8 cellular contexts compared by ENCODE assay signal in genomic region chr7:2209146-2209960, GRCh38. TPM values are rescaled to one million over a fixed set of nuclear protein-coding genes. Genes with fewer than 3 reads are reported as not detected.
DNase-seq lines count a peak whose midpoint lies in the region; ATAC-seq, FAIRE-seq and TF ChIP-seq lines count a peak whose summit lies in the region.

No MANE protein-coding gene starts in this region.

- peaks cover 30% of the 10 kb centered on the region for H3K36me3 ChIP-seq in CD4-positive, CD25-positive, alpha-beta regulatory T cell (ENCODE audit: control insufficient read depth, insufficient read depth, low read length)
- 0 out of 2 replicates have a peak, but pooled peaks cover 4% of the 10 kb centered on the region for H3K36me3 ChIP-seq in SU-DHL-6 (ENCODE audit: low read length)
- H3K36me3 ChIP-seq in K562 (ENCODE audit: control insufficient read depth, insufficient read depth, low read length), result peaks cover 75% of the 10 kb centered on the region; the same call in 2 of the 3 replicates
- peaks cover 30% of the 10 kb centered on the region for H3K36me3 ChIP-seq in iPS DF 6.9 (ENCODE audit: control insufficient read depth, insufficient read depth, low read length)
- no peaks in the 10 kb centered on the region for H3K36me3 ChIP-seq in smooth muscle cell (ENCODE audit: low read depth)

- H2AFZ ChIP-seq in SU-DHL-6 (ENCODE audit: low read depth, low read length, severe bottlenecking), result no peak overlapping the region
- no peak overlapping the region for H2AFZ ChIP-seq in K562 (ENCODE audit: low read depth, low read length)
- no peak overlapping the region for H2AFZ ChIP-seq in smooth muscle cell (ENCODE audit: low read depth)

- TF ChIP-seq EP300 in K562 (IDR thresholded peaks at IDR 0.05; ENCODE audit: low read length), result no peak

- POLR2A ChIA-PET in K562 (lab: Yijun Ruan, JAX), result interaction anchor here (1.0 to 1.7 kb wide), 2 partner anchors 28 to 359 kb away, joined by 3 to 4 read pairs; no protein-coding TSS in a partner anchor

- no peak overlapping the region for H3K4me2 ChIP-seq in SU-DHL-6 (ENCODE audit: low read depth, low read length, poor library complexity, severe bottlenecking)
- no peak overlapping the region for H3K4me2 ChIP-seq in K562 (ENCODE audit: insufficient read depth, low read length)
- H3K4me2 ChIP-seq in smooth muscle cell, result no peak overlapping the region

- H3K36me3 Mint-ChIP-seq in CD4-positive, CD25-positive, alpha-beta regulatory T cell, result peaks cover 36% of the 10 kb centered on the region

- H3K9me3 Mint-ChIP-seq in CD4-positive, CD25-positive, alpha-beta regulatory T cell, result no peaks in the 10 kb centered on the region

- no peak overlapping the region for H3K27ac Mint-ChIP-seq in CD4-positive, CD25-positive, alpha-beta regulatory T cell

- no peaks in the 10 kb centered on the region for H3K9me1 ChIP-seq in K562 (ENCODE audit: control insufficient read depth, insufficient read depth, low read length)

- TF ChIP-seq POLR2A in K562 (conservative IDR thresholded peaks at IDR 0.05), result no peak

- ATAC-seq in CD4-positive, CD25-positive, alpha-beta regulatory T cell (ENCODE audit: low read depth in 2 of 2), result peak in 1 of 2 donors; percentile 48
- ATAC-seq in GM19025 (IDR thresholded peaks at IDR 0.05; ENCODE audit: low read depth, unreplicated experiment) (peak; percentile 73), K562 (peak; percentile 96), GM18498 (IDR thresholded peaks at IDR 0.05; ENCODE audit: unreplicated experiment) (no peak)

- no peaks in the 10 kb centered on the region for H3K9me3 ChIP-seq in CD4-positive, CD25-positive, alpha-beta regulatory T cell (ENCODE audit: control insufficient read depth in 2 of 2, low read length in 2 of 2)
- no peaks in the 10 kb centered on the region for H3K9me3 ChIP-seq in SU-DHL-6 (ENCODE audit: insufficient read depth, low read length)
- H3K9me3 ChIP-seq in K562 (replicated peaks; ENCODE audit: control insufficient read depth, insufficient read depth, low read depth, low read length), result 0 out of 2 replicates have a peak, but pooled peaks cover 2% of the 10 kb centered on the region
- no peaks in the 10 kb centered on the region for H3K9me3 ChIP-seq in iPS DF 6.9 (ENCODE audit: control insufficient read depth, insufficient read depth, low read length)
- H3K9me3 ChIP-seq in smooth muscle cell (replicated peaks; ENCODE audit: low read depth), result no peaks in the 10 kb centered on the region

- no peak overlapping the region for H3K4me3 Mint-ChIP-seq in CD4-positive, CD25-positive, alpha-beta regulatory T cell

- no peak overlapping the region for H3K4me3 ChIP-seq in CD4-positive, CD25-positive, alpha-beta regulatory T cell (ENCODE audit: low read depth, low read length)
- H3K4me3 ChIP-seq in SU-DHL-6 (ENCODE audit: insufficient read depth, low read length, poor library complexity, severe bottlenecking) (no peak overlapping the region), K562 (no peak overlapping the region), iPS DF 6.9 (ENCODE audit: low read length) (no peak overlapping the region), smooth muscle cell (no peak overlapping the region)

- TF ChIP-seq CTCF in SU-DHL-6 (IDR thresholded peaks at IDR 0.05; ENCODE audit: insufficient read depth, low read length, poor library complexity, severe bottlenecking) (peak; percentile 26), K562 (IDR thresholded peaks at IDR 0.05 in 2 of 3, conservative IDR thresholded peaks at IDR 0.05 in 1 of 3; ENCODE audit: insufficient read depth in 2 of 3, low read depth in 1 of 3, low read length in 3 of 3) (peak; percentile 64 to 70 (median 69); a peak in 5 of 6 replicates), smooth muscle cell (IDR thresholded peaks at IDR 0.05; ENCODE audit: borderline replicate concordance, insufficient read depth, poor library complexity, severe bottlenecking) (peak; percentile 75)

- no peak overlapping the region for H3K27ac ChIP-seq in CD4-positive, CD25-positive, alpha-beta regulatory T cell (ENCODE audit: insufficient read depth, low read length, poor library complexity, severe bottlenecking)
- H3K27ac ChIP-seq in SU-DHL-6 (ENCODE audit: low read depth, low read length), result no peak overlapping the region
- H3K27ac ChIP-seq in K562 (ENCODE audit: extremely low read depth, low read depth, low read length), result no peak overlapping the region
- no peak overlapping the region for H3K27ac ChIP-seq in iPS DF 6.9 (ENCODE audit: low read length)
- no peak overlapping the region for H3K27ac ChIP-seq in smooth muscle cell (ENCODE audit: low read depth)

- H3K4me1 ChIP-seq in CD4-positive, CD25-positive, alpha-beta regulatory T cell (ENCODE audit: control insufficient read depth, insufficient read depth, low read length, poor library complexity, severe bottlenecking), result peaks cover 2% of the 10 kb centered on the region
- peaks cover 0 to 10% of the 10 kb centered on the region in 2 experiments; a peak in 1 of 5 replicates for H3K4me1 ChIP-seq in K562 (replicated peaks in 1 of 2; ENCODE audit: control insufficient read depth in 2 of 2, insufficient read depth in 2 of 2, low read length in 2 of 2)
- no peaks in the 10 kb centered on the region for H3K4me1 ChIP-seq in iPS DF 6.9 (ENCODE audit: control insufficient read depth, insufficient read depth, low read length)
- H3K4me1 ChIP-seq in smooth muscle cell (ENCODE audit: low read depth), result no peaks in the 10 kb centered on the region

- H3K27me3 ChIP-seq in CD4-positive, CD25-positive, alpha-beta regulatory T cell (ENCODE audit: control insufficient read depth, insufficient read depth, low read length), result no peaks in the 10 kb centered on the region
- H3K27me3 ChIP-seq in SU-DHL-6 (ENCODE audit: low read length) (no peaks in the 10 kb centered on the region), K562 (ENCODE audit: control insufficient read depth in 2 of 2, insufficient read depth in 2 of 2, low read length in 2 of 2) (no peaks in the 10 kb centered on the region), iPS DF 6.9 (ENCODE audit: control insufficient read depth, insufficient read depth, low read length) (no peaks in the 10 kb centered on the region), smooth muscle cell (ENCODE audit: low read depth) (no peaks in the 10 kb centered on the region)

- intact Hi-C loops in K562 (cut with micrococcal nuclease), result loop anchor here (10.0 kb wide), 1 partner anchor 635 kb away; the partner anchor contains the start of gene PSMG3

- BruUV-seq in K562 (replicated peaks; lab: Mats Ljungman, UMichigan), result no TSS peak

- peaks cover 0 to 8% (median 4%) of the 10 kb centered on the region in 4 donors for H3K4me1 Mint-ChIP-seq in CD4-positive, CD25-positive, alpha-beta regulatory T cell

- H3K9ac ChIP-seq in SU-DHL-6 (ENCODE audit: low read length) (no peak overlapping the region), K562 (ENCODE audit: insufficient read depth in 1 of 2, low read depth in 2 of 2, low read length in 2 of 2) (no peak overlapping the region), smooth muscle cell (ENCODE audit: low read depth) (no peak overlapping the region)

- DNase-seq in CD4-positive, CD25-positive, alpha-beta regulatory T cell, result peak; percentile 15 to 54 (median 44)
- DNase-seq in HuH-7 (ENCODE audit: low spot score), result peak; percentile 96
- peak; percentile 59 to 67 (median 64) for DNase-seq in K562 (ENCODE audit: extremely low read depth in 1 of 4, low spot score in 3 of 4)
- peak; percentile 67 for DNase-seq in iPS DF 6.9 (ENCODE audit: low read depth, low spot score)
- peak; percentile 34 for DNase-seq in smooth muscle cell (lab: John Stamatoyannopoulos, UW; ENCODE audit: unreplicated experiment)

- H3K79me2 ChIP-seq in SU-DHL-6 (ENCODE audit: insufficient read depth, low read length) (no peaks in the 10 kb centered on the region), K562 (ENCODE audit: control insufficient read depth, insufficient read depth, low read length) (no peaks in the 10 kb centered on the region), smooth muscle cell (ENCODE audit: low read depth) (no peaks in the 10 kb centered on the region)

- in situ Hi-C loops in K562 (cut with MboI), result loop anchor here (10.0 kb wide), 1 partner anchor 625 kb away; no protein-coding TSS in a partner anchor

- 79% methylated on average over 20 of the region's 21 CpGs for WGBS in K562 (ENCODE audit: insufficient coverage, low coverage, missing lambda C conversion rate)
- WGBS in iPS DF 6.9 (ENCODE audit: insufficient coverage, insufficient read length), result no CpG with 5 or more reads among the region's 21 CpGs
- 74% methylated on average over 21 of the region's 21 CpGs for WGBS in smooth muscle cell (ENCODE audit: low lambda C conversion rate)

- CTCF ChIA-PET in K562 (lab: Yijun Ruan, JAX; ENCODE audit: low intra/inter-chr PET ratio), result interaction anchor here (1.4 kb wide), 1 partner anchor 630 kb away, joined by 12 read pairs; no protein-coding TSS in a partner anchor

- peak; percentile 51 to 73 for TF ChIP-seq RAD21 in K562 (CRISPR knock-in tag; conservative IDR thresholded peaks at IDR 0.05 in 1 of 2, IDR thresholded peaks at IDR 0.05 in 1 of 2)

- H3K9me2 ChIP-seq in SU-DHL-6 (replicated peaks; ENCODE audit: insufficient read depth, low read length), result no peaks in the 10 kb centered on the region

- H3K27me3 Mint-ChIP-seq in CD4-positive, CD25-positive, alpha-beta regulatory T cell, result no peaks in the 10 kb centered on the region

- H3F3A ChIP-seq in SU-DHL-6 (ENCODE audit: insufficient read depth) (no peaks in the 10 kb centered on the region), smooth muscle cell (ENCODE audit: low read depth) (no peaks in the 10 kb centered on the region)

- peak; percentile 49 for FAIRE-seq in K562 (lab: Jason Lieb, UNC)

- no peaks in the 10 kb centered on the region for H4K20me1 ChIP-seq in SU-DHL-6 (ENCODE audit: low read depth, low read length)
- H4K20me1 ChIP-seq in K562 (replicated peaks; ENCODE audit: control insufficient read depth, insufficient read depth, low read length), result no peaks in the 10 kb centered on the region; the same call in none of the 2 replicates
- H4K20me1 ChIP-seq in smooth muscle cell (ENCODE audit: low read depth), result peaks cover 21% of the 10 kb centered on the region

RNA-seq across cellular contexts. Expression of gene MAD1L1, which starts 23.4 kb away (rescaled TPM):
- total RNA-seq in CD4-positive, CD25-positive, alpha-beta regulatory T cell, result 282 TPM
- 100 to 1,000 TPM; 225 to 380 (median 339) TPM for polyA plus RNA-seq in CD4-positive, CD25-positive, alpha-beta regulatory T cell
- total RNA-seq in K562 (2011; cell fraction: chromatin; rRNA removed; ENCODE audit: low replicate concordance), result 159 and 265 TPM in 2 replicates
- total RNA-seq in K562 (2011; cell fraction: nucleolus; rRNA removed), result 94.7 and 113 TPM in 2 replicates
- 88.9 and 95.8 TPM in 2 replicates for total RNA-seq in K562 (2011; cell fraction: nucleoplasm; rRNA removed)
- total RNA-seq in K562 (2014; rRNA removed) (89.7 and 103 TPM in 2 replicates), K562 (2014; rRNA removed; fragmentation: Illumina TruSeq; extraction: Trizol) (6.8 and 12.3 TPM in 2 replicates), K562 (2015; rRNA removed; fragmentation: Illumina TruSeq; extraction: Trizol) (32.6 TPM in 2 replicates), K562 (2021) (67.4 and 75.3 TPM in 2 replicates), smooth muscle cell (25.0 and 60.7 TPM in 2 replicates)
- polyA plus RNA-seq in K562 (2011; rRNA removed) (18.0 and 23.3 TPM in 2 replicates), K562 (2014; fragmentation: Illumina TruSeq; extraction: Trizol) (11.4 and 16.7 TPM in 2 replicates), K562 (2014; fragmentation: Nextera tagmentation; extraction: Ambion mirVana) (1 to 10 TPM; 1.7 to 5.0 TPM), K562 (2014; rRNA removed) (53.5 and 65.3 TPM in 2 replicates), smooth muscle cell (33.4 and 38.4 TPM in 2 replicates)
- 31.4 and 103 TPM in 2 replicates for polyA plus RNA-seq in K562 (2011; cell fraction: cytosol; rRNA removed)
- polyA plus RNA-seq in K562 (2011; cell fraction: nucleus; rRNA removed), result 23.7 and 53.1 TPM in 2 replicates
- polyA plus RNA-seq in K562 (2012), result 50.7 and 89.9 TPM in 2 replicates
- polyA minus RNA-seq in K562 (2011; rRNA and poly(A)+ RNA removed), result 14.5 and 17.9 TPM in 2 replicates
- polyA minus RNA-seq in K562 (2011; cell fraction: cytosol; rRNA and poly(A)+ RNA removed), result 34.4 and 62.5 TPM in 2 replicates
- 21.5 and 31.9 TPM in 2 replicates for polyA minus RNA-seq in K562 (2011; cell fraction: nucleus; rRNA and poly(A)+ RNA removed)

RNA-seq across cellular contexts. Expression of gene MRM2, which starts 32.7 kb away (rescaled TPM):
- 7.3 TPM for total RNA-seq in CD4-positive, CD25-positive, alpha-beta regulatory T cell
- polyA plus RNA-seq in CD4-positive, CD25-positive, alpha-beta regulatory T cell, result 10 to 100 TPM; 33.4 to 39.7 (median 37.8) TPM
- 24.0 and 38.8 TPM in 2 replicates for total RNA-seq in K562 (2011; cell fraction: chromatin; rRNA removed; ENCODE audit: low replicate concordance)
- total RNA-seq in K562 (2011; cell fraction: nucleolus; rRNA removed), result 23.0 and 36.2 TPM in 2 replicates
- total RNA-seq in K562 (2011; cell fraction: nucleoplasm; rRNA removed), result 26.9 and 28.0 TPM in 2 replicates
- total RNA-seq in K562 (2014; rRNA removed) (48.3 and 50.5 TPM in 2 replicates), K562 (2014; rRNA removed; fragmentation: Illumina TruSeq; extraction: Trizol) (41.7 and 43.9 TPM in 2 replicates), K562 (2015; rRNA removed; fragmentation: Illumina TruSeq; extraction: Trizol) (45.9 and 50.7 TPM in 2 replicates), K562 (2021) (47.9 and 50.2 TPM in 2 replicates), smooth muscle cell (13.0 and 17.1 TPM in 2 replicates)
- polyA plus RNA-seq in K562 (2011; rRNA removed) (29.3 and 32.4 TPM in 2 replicates), K562 (2014; fragmentation: Illumina TruSeq; extraction: Trizol) (54.5 and 62.0 TPM in 2 replicates), K562 (2014; fragmentation: Nextera tagmentation; extraction: Ambion mirVana) (100 to 1,000 TPM in 1 of 2 experiments, 10 to 100 TPM in 1; 70.4 to 116 TPM), K562 (2014; rRNA removed) (44.1 and 50.2 TPM in 2 replicates), smooth muscle cell (30.8 and 34.8 TPM in 2 replicates)
- 19.7 and 23.9 TPM in 2 replicates for polyA plus RNA-seq in K562 (2011; cell fraction: cytosol; rRNA removed)
- polyA plus RNA-seq in K562 (2011; cell fraction: nucleus; rRNA removed), result 10.7 and 12.6 TPM in 2 replicates
- 34.0 and 47.0 TPM in 2 replicates for polyA plus RNA-seq in K562 (2012)
- 20.5 and 21.4 TPM in 2 replicates for polyA minus RNA-seq in K562 (2011; rRNA and poly(A)+ RNA removed)
- polyA minus RNA-seq in K562 (2011; cell fraction: cytosol; rRNA and poly(A)+ RNA removed), result 13.3 and 21.0 TPM in 2 replicates
- polyA minus RNA-seq in K562 (2011; cell fraction: nucleus; rRNA and poly(A)+ RNA removed), result 9.2 and 13.9 TPM in 2 replicates

RNA-seq across cellular contexts. Expression of gene NUDT1, which starts 32.7 kb away (rescaled TPM):
- total RNA-seq in CD4-positive, CD25-positive, alpha-beta regulatory T cell, result 17.5 TPM
- polyA plus RNA-seq in CD4-positive, CD25-positive, alpha-beta regulatory T cell, result 10 to 100 TPM; 60.4 to 73.7 (median 70.9) TPM
- total RNA-seq in K562 (2011; cell fraction: chromatin; rRNA removed; ENCODE audit: low replicate concordance), result 6.3 and 17.2 TPM in 2 replicates
- total RNA-seq in K562 (2011; cell fraction: nucleolus; rRNA removed), result 20.5 and 20.8 TPM in 2 replicates
- total RNA-seq in K562 (2011; cell fraction: nucleoplasm; rRNA removed), result 16.0 and 16.9 TPM in 2 replicates
- total RNA-seq in K562 (2014; rRNA removed), result 73.3 and 79.6 TPM in 2 replicates
- total RNA-seq in K562 (2014; rRNA removed; fragmentation: Illumina TruSeq; extraction: Trizol), result 12.7 and 25.8 TPM in 2 replicates
- 45.8 and 48.5 TPM in 2 replicates for total RNA-seq in K562 (2015; rRNA removed; fragmentation: Illumina TruSeq; extraction: Trizol)
- 39.3 and 44.8 TPM in 2 replicates for total RNA-seq in K562 (2021)
- polyA plus RNA-seq in K562 (2011; rRNA removed), result 26.0 and 32.1 TPM in 2 replicates
- 42.4 and 49.5 TPM in 2 replicates for polyA plus RNA-seq in K562 (2011; cell fraction: cytosol; rRNA removed)
- polyA plus RNA-seq in K562 (2011; cell fraction: nucleus; rRNA removed), result 35.5 and 42.6 TPM in 2 replicates
- polyA plus RNA-seq in K562 (2012), result 74.2 and 74.5 TPM in 2 replicates
- polyA plus RNA-seq in K562 (2014; fragmentation: Illumina TruSeq; extraction: Trizol), result 29.6 and 41.1 TPM in 2 replicates
- 10 to 100 TPM in 1 of 2 experiments, 1 to 10 TPM in 1; 5.3 to 16.2 TPM for polyA plus RNA-seq in K562 (2014; fragmentation: Nextera tagmentation; extraction: Ambion mirVana)
- polyA plus RNA-seq in K562 (2014; rRNA removed), result 63.1 and 64.4 TPM in 2 replicates
- polyA minus RNA-seq in K562 (2011; rRNA and poly(A)+ RNA removed), result 10.8 and 13.0 TPM in 2 replicates
- 15.0 and 18.8 TPM in 2 replicates for polyA minus RNA-seq in K562 (2011; cell fraction: cytosol; rRNA and poly(A)+ RNA removed)
- polyA minus RNA-seq in K562 (2011; cell fraction: nucleus; rRNA and poly(A)+ RNA removed), result 6.9 and 7.9 TPM in 2 replicates
- 17.8 and 20.7 TPM in 2 replicates for total RNA-seq in smooth muscle cell
- 46.0 and 51.2 TPM in 2 replicates for polyA plus RNA-seq in smooth muscle cell

Comparison
In these comparisons a context has a peak if more than half of its experiments do, and no peak if none do; other contexts are left out.
1. DNase-seq: peak in every context shown above with its lines; median percentile 96 in HuH-7; 67 in iPS DF 6.9; 64 in K562; 44 in CD4-positive, CD25-positive, alpha-beta regulatory T cell; 34 in smooth muscle cell.